In the genomic region with DNA sequence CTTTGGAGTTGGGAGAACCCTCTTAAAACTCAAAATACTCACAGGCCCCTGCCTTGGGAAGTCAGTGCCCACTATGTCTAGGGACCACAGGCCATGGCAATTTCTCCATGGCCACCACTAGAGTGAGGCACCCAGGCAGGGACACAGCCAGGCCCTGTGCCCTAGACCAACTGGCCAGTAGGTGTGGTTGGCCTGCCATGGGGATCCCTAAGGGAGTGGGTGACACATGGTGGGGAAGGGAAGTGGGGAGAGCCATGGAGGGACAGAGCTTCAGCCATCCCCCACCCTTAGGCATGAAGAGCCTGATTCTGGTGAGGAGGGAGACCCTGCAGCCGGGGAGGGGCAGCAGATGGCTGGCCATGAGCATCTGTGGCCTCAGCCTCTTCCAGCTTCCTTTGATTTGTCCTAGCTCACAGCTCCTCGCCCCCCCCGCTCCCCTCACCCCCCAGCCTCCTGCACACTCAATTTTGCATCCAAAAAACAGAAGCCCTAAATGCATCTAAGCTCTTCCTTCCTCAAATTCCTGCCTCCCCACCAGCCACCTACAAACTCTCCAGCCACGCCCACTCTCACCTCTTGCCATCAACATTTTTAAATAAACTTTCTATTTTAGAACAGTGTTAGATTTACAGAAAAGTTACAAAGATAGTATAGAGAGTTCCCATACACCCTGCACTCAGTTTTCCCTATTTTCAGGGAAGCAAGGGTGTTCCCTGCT, we compare ENCODE assay signal across 9 cellular contexts. TPM values are rescaled to one million over a fixed set of nuclear protein-coding genes. Genes with fewer than 3 reads are reported as not detected.
DNase-seq lines count a peak whose midpoint lies in the region; ATAC-seq, FAIRE-seq and TF ChIP-seq lines count a peak whose summit lies in the region.
"Had no signal": no experiment of that assay in that cellular context is flagged by ENCODE, and none has a peak within 500 bp of the region (broad histone marks: within the 10 kb centered on the region; RNA-seq: fewer than 3 reads in every experiment).

No MANE protein-coding gene starts in this region.

- no peak for DNase-seq in CD4-positive, alpha-beta memory T cell
- DNase-seq in Panc1 (ENCODE audit: low read depth, low spot score), result no peak
- DNase-seq in mesothelial cell of epicardium (ENCODE audit: low spot score in 2 of 2, unreplicated experiment in 2 of 2), result no peak
- no peak for DNase-seq in frontal cortex (ENCODE audit: low spot score in 2 of 2)
- DNase-seq in substantia nigra (lab: John Stamatoyannopoulos, UW), result no peak
- DNase-seq: body of pancreas, DND-41, NCI-H446 treated with DMSO at 0.1 percent for 48 hours had no signal

- CTCF ChIA-PET in CD4-positive, alpha-beta memory T cell (lab: Charles Lee; ENCODE audit: partially characterized antibody), result interaction anchor here (1.1 to 2.2 kb wide), 2 partner anchors 20 to 26 kb away, joined by 3 to 9 read pairs; no protein-coding TSS in a partner anchor
- CTCF ChIA-PET in Panc1 (lab: Charles Lee), result interaction anchor here (0.6 to 0.7 kb wide), 2 partner anchors 14 to 18 kb away, joined by 4 to 5 read pairs; no protein-coding TSS in a partner anchor

- no peak for FAIRE-seq in frontal cortex (lab: Jason Lieb, UNC)

- H3K4me3 ChIP-seq in CD4-positive, alpha-beta memory T cell (ENCODE audit: low read length in 2 of 2), result no peak overlapping the region
- H3K4me3 ChIP-seq in Panc1 (ENCODE audit: low read depth in 2 of 2, low read length in 2 of 2), result no peak overlapping the region
- H3K4me3 ChIP-seq: body of pancreas had no signal

- H3K4me1 Mint-ChIP-seq in CD4-positive, alpha-beta memory T cell, result peaks cover 2 to 33% (median 12%) of the 10 kb centered on the region in 4 donors
- peaks cover 55% of the 10 kb centered on the region for H3K4me1 Mint-ChIP-seq in mesothelial cell of epicardium

- H3K4me1 ChIP-seq in CD4-positive, alpha-beta memory T cell (ENCODE audit: insufficient read depth, low read length), result peaks cover 5% of the 10 kb centered on the region
- peaks cover 29% of the 10 kb centered on the region for H3K4me1 ChIP-seq in Panc1 (ENCODE audit: control insufficient read depth, insufficient read depth, low read length)

- TF ChIP-seq CTCF in Panc1 (IDR thresholded peaks at IDR 0.05) (no peak), mesothelial cell of epicardium (IDR thresholded peaks at IDR 0.05; ENCODE audit: unreplicated experiment) (no peak)

- intact Hi-C loops in CD4-positive, alpha-beta memory T cell (cut with micrococcal nuclease), result loop anchor here (2.0 kb wide), 1 partner anchor 22 kb away; a partner anchor contains a TSS
- intact Hi-C loops in Panc1 (cut with micrococcal nuclease; ENCODE audit: unreplicated experiment), result no loop called here

- peak overlapping the region in 5 of 8 donors; percentile 62 to 84 (median 74) for H3K4me3 Mint-ChIP-seq in CD4-positive, alpha-beta memory T cell
- peak overlapping the region; percentile 76 for H3K4me3 Mint-ChIP-seq in mesothelial cell of epicardium

- no peak overlapping the region for H3K27ac ChIP-seq in CD4-positive, alpha-beta memory T cell (ENCODE audit: low read depth, low read length)
- H3K27ac ChIP-seq in Panc1 (ENCODE audit: low read length) (peak overlapping the region; percentile 85; the same call in 1 of the 2 replicates), substantia nigra (ENCODE audit: low read depth, low read length, poor library complexity, severe bottlenecking) (no peak overlapping the region)
- H3K27ac ChIP-seq: body of pancreas had no signal

- ATAC-seq in Panc1 (no peak), HG03469 (IDR thresholded peaks at IDR 0.05; ENCODE audit: unreplicated experiment) (no peak)
- ATAC-seq: body of pancreas had no signal

- POLR2A ChIA-PET in CD4-positive, alpha-beta memory T cell (lab: Charles Lee; ENCODE audit: partially characterized antibody), result no interaction called here
- POLR2A ChIA-PET in Panc1 (lab: Charles Lee), result no interaction called here

- H3K36me3 ChIP-seq in CD4-positive, alpha-beta memory T cell (ENCODE audit: insufficient read depth, low read length), result no peaks in the 10 kb centered on the region
- no peaks in the 10 kb centered on the region; the same call in 1 of the 2 replicates for H3K36me3 ChIP-seq in Panc1 (ENCODE audit: control insufficient read depth, insufficient read depth, low read length)

- in situ Hi-C loops in Panc1 (cut with HindIII; ENCODE audit: low pct_unique_long_range_greater_than_20kb, low sequenced_read_pairs), result no loop called here

- peaks cover 3% of the 10 kb centered on the region for H3K27me3 ChIP-seq in CD4-positive, alpha-beta memory T cell (ENCODE audit: insufficient read depth, low read length)
- H3K27me3 ChIP-seq in Panc1 (ENCODE audit: control insufficient read depth, insufficient read depth, low read length), result no peaks in the 10 kb centered on the region
- H3K27me3 ChIP-seq: body of pancreas had no signal

- H3K27ac Mint-ChIP-seq in CD4-positive, alpha-beta memory T cell, result peak overlapping the region in 3 of 7 donors; percentile 4 to 65 (median 17)
- peak overlapping the region; percentile 87 for H3K27ac Mint-ChIP-seq in mesothelial cell of epicardium

- no peaks in the 10 kb centered on the region for H3K9me3 ChIP-seq in CD4-positive, alpha-beta memory T cell (ENCODE audit: control insufficient read depth in 1 of 2, low read length in 2 of 2)
- no peaks in the 10 kb centered on the region for H3K9me3 ChIP-seq in Panc1 (ENCODE audit: control insufficient read depth, insufficient read depth, low read depth, low read length)
- H3K9me3 ChIP-seq: body of pancreas had no signal

- H3K27me3 Mint-ChIP-seq in CD4-positive, alpha-beta memory T cell, result peaks cover 0 to 5% of the 10 kb centered on the region in 2 donors
- H3K27me3 Mint-ChIP-seq in mesothelial cell of epicardium (ENCODE audit: low read depth), result no peaks in the 10 kb centered on the region

- no peaks in the 10 kb centered on the region for H3K36me3 Mint-ChIP-seq in CD4-positive, alpha-beta memory T cell
- H3K36me3 Mint-ChIP-seq in mesothelial cell of epicardium, result no peaks in the 10 kb centered on the region

- H3K9me3 Mint-ChIP-seq in CD4-positive, alpha-beta memory T cell, result no peaks in the 10 kb centered on the region
- H3K9me3 Mint-ChIP-seq in mesothelial cell of epicardium, result no peaks in the 10 kb centered on the region

- BruUV-seq in Panc1 (replicated peaks; lab: Mats Ljungman, UMichigan), result no TSS peak

RNA-seq across cellular contexts. Expression of a gene that starts 1.6 kb away (rescaled TPM):
- 1 to 10 TPM in 1 of 2 experiments, under 1 TPM in 1; 0.99 to 1.2 TPM for total RNA-seq in CD4-positive, alpha-beta memory T cell
- under 1 TPM in 1 of 2 donors, not detected in 1; 0.49 TPM for polyA plus RNA-seq in CD4-positive, alpha-beta memory T cell
- total RNA-seq in Panc1 (2021; ENCODE audit: unreplicated experiment) (195 TPM), mesothelial cell of epicardium (365 to 369 TPM (median 367 TPM) in 3 replicates), frontal cortex (187 TPM)
- polyA plus RNA-seq in Panc1 (2012; ENCODE audit: insufficient read length), result 379 TPM

RNA-seq across cellular contexts. Expression of a gene that starts 22.4 kb away (rescaled TPM):
- total RNA-seq in CD4-positive, alpha-beta memory T cell, result 1 to 10 TPM; 5.8 to 7.3 TPM
- 1 to 10 TPM; 3.3 to 3.5 TPM for polyA plus RNA-seq in CD4-positive, alpha-beta memory T cell
- 62.9 TPM for total RNA-seq in Panc1 (2021; ENCODE audit: unreplicated experiment)
- polyA plus RNA-seq in Panc1 (2012; ENCODE audit: insufficient read length), result 56.8 TPM
- 472 to 494 TPM (median 482 TPM) in 3 replicates for total RNA-seq in mesothelial cell of epicardium
- 6.5 TPM for total RNA-seq in frontal cortex

RNA-seq across cellular contexts. Expression of a gene that starts 28.4 kb away (rescaled TPM):
- total RNA-seq in CD4-positive, alpha-beta memory T cell, result 1 to 10 TPM; 5.2 to 7.2 TPM
- polyA plus RNA-seq in CD4-positive, alpha-beta memory T cell, result 10 to 100 TPM; 14.3 to 17.8 TPM
- 39.2 TPM for total RNA-seq in Panc1 (2021; ENCODE audit: unreplicated experiment)
- 61.1 TPM for polyA plus RNA-seq in Panc1 (2012; ENCODE audit: insufficient read length)
- total RNA-seq in mesothelial cell of epicardium, result 5.3 to 5.9 TPM (median 5.7 TPM) in 3 replicates
- total RNA-seq in frontal cortex, result 12.2 TPM

RNA-seq across cellular contexts. Expression of a gene that starts 34.6 kb away (rescaled TPM):
- total RNA-seq in CD4-positive, alpha-beta memory T cell, result 1 to 10 TPM; 3.7 to 3.9 TPM
- under 1 TPM in 1 of 2 donors, not detected in 1; 0.69 TPM for polyA plus RNA-seq in CD4-positive, alpha-beta memory T cell
- 12.4 TPM for total RNA-seq in Panc1 (2021; ENCODE audit: unreplicated experiment)
- polyA plus RNA-seq in Panc1 (2012; ENCODE audit: insufficient read length), result 11.9 TPM
- 4.7 to 7.8 TPM (median 5.8 TPM) in 3 replicates for total RNA-seq in mesothelial cell of epicardium
- total RNA-seq in frontal cortex, result 3.3 TPM

RNA-seq across cellular contexts. Expression of a gene that starts 41.8 kb away (rescaled TPM):
- total RNA-seq in CD4-positive, alpha-beta memory T cell, result 10 to 100 TPM; 72.9 to 80.3 TPM
- polyA plus RNA-seq in CD4-positive, alpha-beta memory T cell, result 10 to 100 TPM; 47.6 to 51.2 TPM
- 111 TPM for total RNA-seq in Panc1 (2021; ENCODE audit: unreplicated experiment)
- 259 TPM for polyA plus RNA-seq in Panc1 (2012; ENCODE audit: insufficient read length)
- total RNA-seq in mesothelial cell of epicardium, result 91.2 to 101 TPM (median 95.4 TPM) in 3 replicates
- total RNA-seq in frontal cortex, result 77.0 TPM

Comparison
In these comparisons a context has a peak if more than half of its experiments do, and no peak if none do; other contexts are left out.
1. RNA of a gene that starts 1.6 kb away (total RNA-seq): 365 to 369 TPM in mesothelial cell of epicardium, 195 TPM in Panc1 (single experiment) and 187 TPM in frontal cortex (single experiment); 0.99 to 1.2 TPM in CD4-positive, alpha-beta memory T cell; every median in the first group is over 10 times any median in the second.